ENCODE assay signal across 11 cellular contexts in genomic region chr10:3622427-3622826, GRCh38.
A peak's percentile ranks its signal among the peaks of the same experiment; 100 is the strongest.
DNase-seq lines count a peak whose midpoint lies in the region; ATAC-seq and FAIRE-seq lines count a peak whose summit lies in the region.
"Had no signal": no experiment of that assay in that cellular context is flagged by ENCODE, and none has a peak within 500 bp of the region (broad histone marks: within the 10 kb centered on the region; RNA-seq: fewer than 3 reads in every experiment).

No MANE protein-coding gene starts in this region.

- 59 to 76% (median 65%) methylated on average over 2 of the region's 2 CpGs for WGBS in small intestine, 3 donors

- H3K27me3 Mint-ChIP-seq in activated T-cell treated with anti-CD3 and anti-CD28 coated beads, Interleukin-2, amount 50 U/mL, for 24 hours: peaks cover 4% of the 10 kb centered on the region

- peak; percentile 79 for FAIRE-seq in GM19239 (lab: Jason Lieb, UNC)
- no peak for FAIRE-seq in small intestine (lab: Jason Lieb, UNC)

- H3K9me3 ChIP-seq in small intestine (ENCODE audit: control insufficient read depth, low read depth): no peaks in the 10 kb centered on the region

- H3K4me1 ChIP-seq in small intestine (ENCODE audit: control insufficient read depth in 2 of 2, insufficient read depth in 1 of 2, low read depth in 1 of 2, low read length in 1 of 2): no peaks in the 10 kb centered on the region

- H3K4me3 Mint-ChIP-seq in activated T-cell treated with anti-CD3 and anti-CD28 coated beads, Interleukin-2, amount 50 U/mL, for 24 hours: peak overlapping the region; percentile 40
- H3K4me3 Mint-ChIP-seq: brain had no signal

- ATAC-seq in GM19035 (IDR thresholded peaks at IDR 0.05; ENCODE audit: unreplicated experiment): no peak
- no peak for ATAC-seq in GM19023 (IDR thresholded peaks at IDR 0.05; ENCODE audit: unreplicated experiment)

- H3K9me3 Mint-ChIP-seq in activated T-cell treated with anti-CD3 and anti-CD28 coated beads, Interleukin-2, amount 50 U/mL, for 24 hours: peaks cover 18% of the 10 kb centered on the region

- no peak for DNase-seq in activated T-cell treated with anti-CD3 and anti-CD28 coated beads, Interleukin-2, amount 50 U/mL, for 24 hours
- no peak for DNase-seq in activated T-cell treated with anti-CD3 and anti-CD28 coated beads for 4 hours
- DNase-seq in GM19239 (ENCODE audit: insufficient read length, low spot score): no peak
- peak; percentile 23 to 34 for DNase-seq in activated T-cell treated with anti-CD3 and anti-CD28 coated beads, Interleukin-2, amount 50 U/mL, for 48 hours
- DNase-seq in small intestine: peak; percentile 16
- DNase-seq in NCI-H82 treated with DMSO at 0.1 percent for 48 hours (lab: John Stamatoyannopoulos, UW; ENCODE audit: unreplicated experiment): no peak
- DNase-seq: NCI-H187, Right ventricle myocardium superior had no signal

- peaks cover 33% of the 10 kb centered on the region for H3K4me1 Mint-ChIP-seq in activated T-cell treated with anti-CD3 and anti-CD28 coated beads, Interleukin-2, amount 50 U/mL, for 24 hours (ENCODE audit: low read depth)

- no peaks in the 10 kb centered on the region for H3K36me3 Mint-ChIP-seq in activated T-cell treated with anti-CD3 and anti-CD28 coated beads, Interleukin-2, amount 50 U/mL, for 24 hours (ENCODE audit: low read depth)

- H3K27ac ChIP-seq in small intestine (ENCODE audit: low read depth in 1 of 2, low read length in 1 of 2): no peak overlapping the region

- H3K27me3 ChIP-seq in small intestine (ENCODE audit: control insufficient read depth in 2 of 2, insufficient read depth in 2 of 2, low read length in 2 of 2): no peaks in the 10 kb centered on the region

- no peaks in the 10 kb centered on the region for H3K36me3 ChIP-seq in small intestine (ENCODE audit: control insufficient read depth in 2 of 2, insufficient read depth in 2 of 2, low read length in 2 of 2)

- peak overlapping the region; percentile 96 for H3K27ac Mint-ChIP-seq in activated T-cell treated with anti-CD3 and anti-CD28 coated beads, Interleukin-2, amount 50 U/mL, for 24 hours

- H3K4me3 ChIP-seq in small intestine (ENCODE audit: low read depth in 1 of 2, low read length in 2 of 2): no peak overlapping the region

Comparison
In these comparisons a context has a peak if more than half of its experiments do, and no peak if none do; other contexts are left out.
1. DNase-seq: peak in activated T-cell treated with anti-CD3 and anti-CD28 coated beads, Interleukin-2, amount 50 U/mL, for 48 hours (2 of 2) and small intestine (single experiment); none in activated T-cell treated with anti-CD3 and anti-CD28 coated beads, Interleukin-2, amount 50 U/mL, for 24 hours (single experiment), activated T-cell treated with anti-CD3 and anti-CD28 coated beads for 4 hours (single experiment), GM19239 (single experiment) and NCI-H82 treated with DMSO at 0.1 percent for 48 hours (single experiment).